ENCODE assay signal across 21 cellular contexts in the genomic region with DNA sequence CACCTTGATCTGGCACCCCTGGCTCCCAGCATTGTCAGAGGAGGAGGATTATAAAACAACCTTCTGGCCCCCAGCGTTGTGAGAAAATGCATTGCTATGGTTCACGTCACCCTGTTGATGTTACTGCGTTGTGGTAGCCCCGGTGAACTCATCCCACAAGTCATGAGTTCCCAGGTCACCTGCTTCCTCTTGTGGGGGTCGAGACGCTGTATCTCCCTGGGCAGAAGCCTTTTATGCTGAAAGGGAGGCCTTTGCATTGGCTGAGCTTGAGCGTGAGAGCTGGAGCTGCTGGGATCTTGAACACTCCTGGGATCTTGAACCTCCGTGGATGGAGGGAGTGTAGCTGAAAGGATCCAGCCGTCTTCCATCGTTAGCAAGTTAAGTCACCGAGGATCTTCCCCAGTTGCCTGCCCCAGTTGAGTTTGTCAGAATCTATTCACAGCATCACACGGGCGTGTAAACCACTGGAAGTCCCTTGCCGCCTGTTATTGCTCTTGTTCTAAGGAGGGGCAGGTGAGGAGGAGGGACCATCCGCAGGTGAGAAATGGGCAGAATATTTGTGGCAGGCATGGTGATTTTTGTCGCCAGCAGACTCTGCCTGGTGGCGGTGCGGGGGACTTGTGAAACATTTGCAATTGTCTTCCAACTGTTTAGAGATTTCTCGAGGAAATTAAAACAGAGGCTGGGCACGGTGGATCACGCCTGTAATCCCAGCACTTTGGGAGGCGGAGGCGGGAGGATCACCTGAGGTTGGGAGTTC.
"Had no signal": no experiment of that assay in that cellular context is flagged by ENCODE, and none has a peak within 500 bp of the region (broad histone marks: within the 10 kb centered on the region; RNA-seq: fewer than 3 reads in every experiment).

No MANE protein-coding gene starts in this region.

- H3K79me2 ChIP-seq: hepatocyte had no signal

- H3K27ac ChIP-seq: colonic mucosa, esophagus muscularis mucosa, hepatocyte, right atrium auricular region, skin epidermis, tibial nerve had no signal

- H3K36me3 ChIP-seq: colonic mucosa, esophagus muscularis mucosa, right atrium auricular region, tibial nerve had no signal

- ATAC-seq: left ventricle myocardium superior; natural killer cell treated with Interleukin-12 subunit alpha and Interleukin-12 subunit beta and Interleukin-15 and Interleukin-18, amount 100 ng/mL, for 72 hours; T-helper 17 cell had no signal

- DNase-seq: activated B cell treated with CpG ODN at 0.5 μM for 24 hours; activated CD4-positive, alpha-beta T cell treated with anti-CD3 and anti-CD28 coated beads, Interleukin-2, amount 10 ng/mL, durations not matched to agents 7 days and 5 days; activated CD8-positive, alpha-beta memory T cell treated with anti-CD3 and anti-CD28 coated beads for 24 hours; activated gamma-delta T cell treated with Interleukin-2 at 50 U/mL for 16 hours; amygdala; central memory CD4-positive, alpha-beta T cell; colonic mucosa; left ventricle myocardium superior; mesenchymal stem cell; stimulated activated CD4-positive, alpha-beta T cell treated with anti-CD3 and anti-CD28 coated beads, Interleukin-15, amount 100 ng/mL, for 24 hours; stimulated activated CD4-positive, alpha-beta T cell treated with anti-CD3 and anti-CD28 coated beads, Interleukin-4, amount 100 ng/mL, for 4 hours; stimulated activated CD8-positive, alpha-beta memory T cell treated with anti-CD3 and anti-CD28 coated beads, Interleukin-4, amount 100 ng/mL, for 48 hours; stimulated activated naive CD4-positive, alpha-beta T cell treated with Interleukin-2 at 50 U/mL for 16 hours; substantia nigra; T-helper 17 cell had no signal

- H3K9me3 ChIP-seq: colonic mucosa, esophagus muscularis mucosa, right atrium auricular region had no signal

- H2AFZ ChIP-seq: hepatocyte had no signal

- H3K4me1 ChIP-seq: colonic mucosa, esophagus muscularis mucosa, right atrium auricular region, tibial nerve had no signal

- H3K27me3 ChIP-seq: colonic mucosa, esophagus muscularis mucosa, hepatocyte, right atrium auricular region, tibial nerve had no signal

- H3K4me3 ChIP-seq: colonic mucosa, esophagus muscularis mucosa, hepatocyte, right atrium auricular region, skin epidermis, tibial nerve had no signal

- H3K4me2 ChIP-seq: hepatocyte had no signal
